36 cellular contexts compared by ENCODE assay signal in the genomic region with DNA sequence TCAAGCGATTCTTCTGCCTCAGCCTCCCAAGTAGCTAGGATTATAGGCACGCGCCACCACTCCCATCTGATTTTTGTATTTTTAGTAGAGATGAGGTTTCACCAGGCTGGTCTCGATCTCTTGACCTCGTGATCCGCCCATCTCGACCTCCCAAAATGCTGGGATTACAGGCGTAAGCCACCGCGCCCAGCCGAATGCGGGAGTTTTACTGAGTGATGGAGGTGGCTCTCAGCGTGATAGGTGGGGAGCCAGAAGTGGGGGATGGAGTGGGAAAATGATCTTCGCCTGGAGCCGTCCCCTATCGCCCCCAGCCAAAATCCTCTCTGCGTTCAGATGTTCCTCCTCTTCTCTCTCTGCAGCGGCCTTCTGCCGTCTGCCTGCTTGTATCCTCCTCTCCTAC.
DNase-seq lines count a peak whose midpoint lies in the region; ATAC-seq, FAIRE-seq and TF ChIP-seq lines count a peak whose summit lies in the region.
"Had no signal": no experiment of that assay in that cellular context is flagged by ENCODE, and none has a peak within 500 bp of the region (broad histone marks: within the 10 kb centered on the region; RNA-seq: fewer than 3 reads in every experiment).

No MANE protein-coding gene starts in this region.

- no peak overlapping the region for H3K4me3 Mint-ChIP-seq in astrocyte (ENCODE audit: unreplicated experiment)
- H3K4me3 Mint-ChIP-seq: B cell; CD14-positive monocyte; CD4-positive, alpha-beta memory T cell; CD4-positive, alpha-beta T cell; CD4-positive, CD25-positive, alpha-beta regulatory T cell; CD8-positive, alpha-beta memory T cell; CD8-positive, alpha-beta T cell had no signal

- H4K20me1 ChIP-seq in astrocyte (ENCODE audit: insufficient read depth, low read length), result no peaks in the 10 kb centered on the region
- H4K20me1 ChIP-seq: BLaER1; BLaER1 treated with 17β-estradiol and CSF1 and Interleukin-3, amounts not matched to agents 10 nM and 100 nM had no signal

- H3K27me3 ChIP-seq in astrocyte (ENCODE audit: insufficient read depth, low read length), result no peaks in the 10 kb centered on the region
- no peaks in the 10 kb centered on the region for H3K27me3 ChIP-seq in esophagus muscularis mucosa
- H3K27me3 ChIP-seq: BE2C; BLaER1; BLaER1 treated with 17β-estradiol and CSF1 and Interleukin-3, amounts not matched to agents 10 nM and 100 nM had no signal

- H3K4me1 ChIP-seq in astrocyte (ENCODE audit: insufficient read depth, low read length), result peaks cover 2% of the 10 kb centered on the region
- H3K4me1 ChIP-seq in esophagus muscularis mucosa, result no peaks in the 10 kb centered on the region
- no peaks in the 10 kb centered on the region for H3K4me1 ChIP-seq in kidney (ENCODE audit: control insufficient read depth in 1 of 2, insufficient read depth in 1 of 2, low read depth in 1 of 2, low read length in 2 of 2)
- H3K4me1 ChIP-seq: A549; BE2C; BLaER1; BLaER1 treated with 17β-estradiol and CSF1 and Interleukin-3, amounts not matched to agents 10 nM and 100 nM; Caco-2 had no signal

- FAIRE-seq in astrocyte (lab: Jason Lieb, UNC) (no peak), kidney (lab: Jason Lieb, UNC) (no peak), GM12891 (lab: Jason Lieb, UNC) (no peak)
- FAIRE-seq: A204.1, A549, D721Med had no signal

- peaks cover 3% of the 10 kb centered on the region for H3K36me3 Mint-ChIP-seq in astrocyte (ENCODE audit: low read depth, unreplicated experiment)
- H3K36me3 Mint-ChIP-seq: CD14-positive monocyte; CD4-positive, alpha-beta memory T cell; CD4-positive, CD25-positive, alpha-beta regulatory T cell; CD8-positive, alpha-beta T cell had no signal

- H3K9me3 ChIP-seq in astrocyte (ENCODE audit: insufficient read depth, low read depth, low read length), result no peaks in the 10 kb centered on the region
- peaks cover 0 to 13% (median 4%) of the 10 kb centered on the region in 4 donors for H3K9me3 ChIP-seq in esophagus muscularis mucosa
- H3K9me3 ChIP-seq in kidney (ENCODE audit: control insufficient read depth in 1 of 2, low read length in 2 of 2), result peaks cover 0 to 4% of the 10 kb centered on the region in 2 donors
- H3K9me3 ChIP-seq: BE2C had no signal

- H3K4me1 Mint-ChIP-seq in astrocyte (ENCODE audit: low read depth, unreplicated experiment), result peaks cover 3% of the 10 kb centered on the region
- H3K4me1 Mint-ChIP-seq: B cell; CD14-positive monocyte; CD4-positive, alpha-beta memory T cell; CD4-positive, CD25-positive, alpha-beta regulatory T cell; CD8-positive, alpha-beta memory T cell had no signal

- peaks cover 5% of the 10 kb centered on the region for H3K27me3 Mint-ChIP-seq in astrocyte (ENCODE audit: low read depth, unreplicated experiment)
- H3K27me3 Mint-ChIP-seq: B cell; CD4-positive, alpha-beta T cell had no signal

- intact Hi-C loops in left ventricle myocardium superior (cut with micrococcal nuclease), result no loop called here
- intact Hi-C loops in Right ventricle myocardium inferior (cut with DNase I), result no loop called here
- intact Hi-C loops in esophagus muscularis mucosa (cut with DNase I), result no loop called here
- intact Hi-C loops in kidney (cut with DNase I), result no loop called here

- H3K9ac ChIP-seq in astrocyte (ENCODE audit: low read length) (no peak overlapping the region), kidney (ENCODE audit: low read length in 2 of 2) (no peak overlapping the region)
- H3K9ac ChIP-seq: BLaER1; BLaER1 treated with 17β-estradiol and CSF1 and Interleukin-3, amounts not matched to agents 10 nM and 100 nM had no signal

- no peaks in the 10 kb centered on the region for H3K79me2 ChIP-seq in astrocyte (ENCODE audit: insufficient read depth, low read length)

- no peak overlapping the region for H3K4me2 ChIP-seq in astrocyte (ENCODE audit: low read length)
- H3K4me2 ChIP-seq: A549; BLaER1; BLaER1 treated with 17β-estradiol and CSF1 and Interleukin-3, amounts not matched to agents 10 nM and 100 nM had no signal

- H3K27ac Mint-ChIP-seq in astrocyte (ENCODE audit: unreplicated experiment), result peak overlapping the region; percentile 24
- H3K27ac Mint-ChIP-seq: B cell; CD14-positive monocyte; CD4-positive, alpha-beta memory T cell; CD4-positive, alpha-beta T cell; CD4-positive, CD25-positive, alpha-beta regulatory T cell; CD8-positive, alpha-beta T cell had no signal

- H3K9me3 Mint-ChIP-seq in astrocyte (ENCODE audit: unreplicated experiment), result peaks cover 7% of the 10 kb centered on the region

- H3K36me3 ChIP-seq in astrocyte (ENCODE audit: insufficient read depth, low read length) (no peaks in the 10 kb centered on the region), esophagus muscularis mucosa (no peaks in the 10 kb centered on the region), kidney (ENCODE audit: control insufficient read depth in 1 of 2, insufficient read depth in 2 of 2, low read length in 2 of 2) (no peaks in the 10 kb centered on the region)
- H3K36me3 ChIP-seq: BE2C; BLaER1; BLaER1 treated with 17β-estradiol and CSF1 and Interleukin-3, amounts not matched to agents 10 nM and 100 nM had no signal

- ATAC-seq in left ventricle myocardium superior (no peak), Right ventricle myocardium inferior (no peak), GM19324 (IDR thresholded peaks at IDR 0.05; ENCODE audit: low FRiP score, unreplicated experiment) (no peak)
- ATAC-seq: A549; CD8-positive, alpha-beta T cell had no signal

- WGBS in esophagus muscularis mucosa, result over 99% methylated on average over 19 of the region's 19 CpGs

- H3K4me3 ChIP-seq in astrocyte (ENCODE audit: insufficient read depth, low read depth, low read length) (no peak overlapping the region), esophagus muscularis mucosa (no peak overlapping the region), kidney (ENCODE audit: low read length in 2 of 2) (no peak overlapping the region)
- H3K4me3 ChIP-seq: A549; BLaER1; BLaER1 treated with 17β-estradiol and CSF1 and Interleukin-3, amounts not matched to agents 10 nM and 100 nM had no signal

- TF ChIP-seq POLR2A in esophagus muscularis mucosa (IDR thresholded peaks at IDR 0.05; ENCODE audit: low read depth), result no peak
- TF ChIP-seq POLR2A in GM12891 (IDR thresholded peaks at IDR 0.05; ENCODE audit: low read depth, low read length), result no peak

- no peak overlapping the region for H2AFZ ChIP-seq in astrocyte (ENCODE audit: low read depth, low read length)

- TF ChIP-seq CTCF in astrocyte (IDR thresholded peaks at IDR 0.05; ENCODE audit: insufficient read depth, low read depth, low read length), result no peak
- TF ChIP-seq CTCF in esophagus muscularis mucosa (IDR thresholded peaks at IDR 0.05), result no peak
- no peak for TF ChIP-seq CTCF in kidney (IDR thresholded peaks at IDR 0.05; ENCODE audit: borderline replicate concordance, extremely low read depth, insufficient read depth)

- DNase-seq in left ventricle myocardium superior, result peak; percentile 15
- no peak for DNase-seq in Right ventricle myocardium inferior (ENCODE audit: missing footprints)
- DNase-seq in astrocyte (ENCODE audit: low read depth), result no peak
- DNase-seq in esophagus muscularis mucosa (ENCODE audit: extremely low spot score), result peak; percentile 50
- peak; percentile 48 for DNase-seq in kidney
- DNase-seq in GM12891 (ENCODE audit: insufficient read length, low spot score), result no peak
- DNase-seq in HPDE6-E6E7 (ENCODE audit: extremely low spot score), result no peak
- DNase-seq: 8988T; ACHN; AML-193; BE2C; Caco-2; Calu3; CD4-positive, alpha-beta memory T cell; CD4-positive, alpha-beta T cell; CD4-positive, CD25-positive, alpha-beta regulatory T cell; CD8-positive, alpha-beta memory T cell; CD8-positive, alpha-beta T cell; COR-L47; DMS 273 treated with DMSO at 0.1 percent for 48 hours; DMS153; DMS53; DMS79; DMS79 treated with DMSO at 0.1 percent for 48 hours; DND-41; EL had no signal

- no peak overlapping the region for H3K27ac ChIP-seq in astrocyte (ENCODE audit: low read depth, low read length)
- no peak overlapping the region for H3K27ac ChIP-seq in esophagus muscularis mucosa (replicated peaks in 1 of 4)
- H3K27ac ChIP-seq in kidney (ENCODE audit: low read depth in 2 of 2, low read length in 2 of 2), result no peak overlapping the region
- H3K27ac ChIP-seq: 22Rv1; A549; BLaER1; BLaER1 treated with 17β-estradiol and CSF1 and Interleukin-3, amounts not matched to agents 10 nM and 100 nM; C4-2B had no signal

- TF ChIP-seq EP300 in esophagus muscularis mucosa (IDR thresholded peaks at IDR 0.05), result no peak

TF ChIP-seq in GM12891, 5 proteins besides CTCF, POLR2A, EP300 and RAD21:
- TF ChIP-seq SPI1 (IDR thresholded peaks at IDR 0.05; ENCODE audit: low read depth, low read length) (no peak), POLR2AphosphoS5 (IDR thresholded peaks at IDR 0.05; ENCODE audit: low read depth, low read length) (no peak), POU2F2 (IDR thresholded peaks at IDR 0.05; ENCODE audit: low read depth, low read length) (no peak), TAF1 (IDR thresholded peaks at IDR 0.05; ENCODE audit: low read depth, low read length) (no peak)

Comparison
In these comparisons a context has a peak if more than half of its experiments do, and no peak if none do; other contexts are left out.
1. DNase-seq: peak in left ventricle myocardium superior (single experiment), esophagus muscularis mucosa (single experiment) and kidney (single experiment); none in Right ventricle myocardium inferior (single experiment), astrocyte (single experiment), GM12891 (single experiment) and HPDE6-E6E7 (single experiment).